2 cellular contexts compared by ENCODE assay signal in genomic region chr7:1571261-1571650, GRCh38.
A peak's percentile ranks its signal among the peaks of the same experiment; 100 is the strongest.
TF ChIP-seq lines count a peak whose summit lies in the region.

No MANE protein-coding gene starts in this region.

TF ChIP-seq in IMR-90, 13 proteins besides CTCF, POLR2A, EP300 and RAD21:
- TF ChIP-seq CEBPB (IDR thresholded peaks at IDR 0.05; ENCODE audit: low read depth, low read length) (peak; percentile 50; the same call in 1 of the 2 replicates), FOS (IDR thresholded peaks at IDR 0.05; ENCODE audit: low read depth, low read length) (no peak)

TF ChIP-seq in K562, 482 proteins besides CTCF, POLR2A, EP300 and RAD21:
- TF ChIP-seq CEBPG (CRISPR knock-in tag; IDR thresholded peaks at IDR 0.05): no peak
- TF ChIP-seq CEBPG (tag; conservative IDR thresholded peaks at IDR 0.05 in 1 of 2, IDR thresholded peaks at IDR 0.05 in 1 of 2): no peak
- TF ChIP-seq, protein P1, sequence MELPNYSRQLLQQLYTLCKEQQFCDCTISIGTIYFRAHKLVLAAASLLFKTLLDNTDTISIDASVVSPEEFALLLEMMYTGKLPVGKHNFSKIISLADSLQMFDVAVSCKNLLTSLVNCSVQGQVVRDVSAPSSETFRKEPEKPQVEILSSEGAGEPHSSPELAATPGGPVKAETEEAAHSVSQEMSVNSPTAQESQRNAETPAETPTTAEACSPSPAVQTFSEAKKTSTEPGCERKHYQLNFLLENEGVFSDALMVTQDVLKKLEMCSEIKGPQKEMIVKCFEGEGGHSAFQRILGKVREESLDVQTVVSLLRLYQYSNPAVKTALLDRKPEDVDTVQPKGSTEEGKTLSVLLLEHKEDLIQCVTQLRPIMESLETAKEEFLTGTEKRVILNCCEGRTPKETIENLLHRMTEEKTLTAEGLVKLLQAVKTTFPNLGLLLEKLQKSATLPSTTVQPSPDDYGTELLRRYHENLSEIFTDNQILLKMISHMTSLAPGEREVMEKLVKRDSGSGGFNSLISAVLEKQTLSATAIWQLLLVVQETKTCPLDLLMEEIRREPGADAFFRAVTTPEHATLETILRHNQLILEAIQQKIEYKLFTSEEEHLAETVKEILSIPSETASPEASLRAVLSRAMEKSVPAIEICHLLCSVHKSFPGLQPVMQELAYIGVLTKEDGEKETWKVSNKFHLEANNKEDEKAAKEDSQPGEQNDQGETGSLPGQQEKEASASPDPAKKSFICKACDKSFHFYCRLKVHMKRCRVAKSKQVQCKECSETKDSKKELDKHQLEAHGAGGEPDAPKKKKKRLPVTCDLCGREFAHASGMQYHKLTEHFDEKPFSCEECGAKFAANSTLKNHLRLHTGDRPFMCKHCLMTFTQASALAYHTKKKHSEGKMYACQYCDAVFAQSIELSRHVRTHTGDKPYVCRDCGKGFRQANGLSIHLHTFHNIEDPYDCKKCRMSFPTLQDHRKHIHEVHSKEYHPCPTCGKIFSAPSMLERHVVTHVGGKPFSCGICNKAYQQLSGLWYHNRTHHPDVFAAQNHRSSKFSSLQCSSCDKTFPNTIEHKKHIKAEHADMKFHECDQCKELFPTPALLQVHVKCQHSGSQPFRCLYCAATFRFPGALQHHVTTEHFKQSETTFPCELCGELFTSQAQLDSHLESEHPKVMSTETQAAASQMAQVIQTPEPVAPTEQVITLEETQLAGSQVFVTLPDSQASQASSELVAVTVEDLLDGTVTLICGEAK (IDR thresholded peaks at IDR 0.05): peak; percentile 59
- TF ChIP-seq, protein P1 (CRISPR knock-in tag; IDR thresholded peaks at IDR 0.05): no peak
- peak; percentile 70 for TF ChIP-seq EGR1 (conservative IDR thresholded peaks at IDR 0.05)
- peak; percentile 26; the same call in 1 of the 2 replicates for TF ChIP-seq RFX1 (IDR thresholded peaks at IDR 0.05)
- TF ChIP-seq TEAD4 (IDR thresholded peaks at IDR 0.05; ENCODE audit: low read length): peak; percentile 43; the same call in 1 of the 2 replicates
- no peak for TF ChIP-seq TEAD4 (CRISPR knock-in tag; IDR thresholded peaks at IDR 0.05; ENCODE audit: borderline replicate concordance)
- TF ChIP-seq ARID2 (IDR thresholded peaks at IDR 0.05): no peak
- TF ChIP-seq PCBP2 (IDR thresholded peaks at IDR 0.05; ENCODE audit: low read depth, low read length, poor library complexity, severe bottlenecking): no peak
- TF ChIP-seq KDM1A (IDR thresholded peaks at IDR 0.05): 0 out of 4 replicates have a peak, but pooled peaks of 1 of the 2 experiments have one; percentile 0
- peak in 1 of 2 experiments; percentile 62; a peak in 2 of 4 replicates for TF ChIP-seq FOXA3 (CRISPR knock-in tag; conservative IDR thresholded peaks at IDR 0.05 in 1 of 2, IDR thresholded peaks at IDR 0.05 in 1 of 2)
- no peak for TF ChIP-seq ZNF23 (CRISPR knock-in tag; IDR thresholded peaks at IDR 0.05)
- TF ChIP-seq NR2C1 (IDR thresholded peaks at IDR 0.05): no peak
- no peak for TF ChIP-seq NR2C1 (tag; IDR thresholded peaks at IDR 0.05)
- no peak for TF ChIP-seq ZC3H4 (CRISPR knock-in tag; IDR thresholded peaks at IDR 0.05; ENCODE audit: borderline replicate concordance)
